ENCODE assay signal across 9 cellular contexts in the genomic region with DNA sequence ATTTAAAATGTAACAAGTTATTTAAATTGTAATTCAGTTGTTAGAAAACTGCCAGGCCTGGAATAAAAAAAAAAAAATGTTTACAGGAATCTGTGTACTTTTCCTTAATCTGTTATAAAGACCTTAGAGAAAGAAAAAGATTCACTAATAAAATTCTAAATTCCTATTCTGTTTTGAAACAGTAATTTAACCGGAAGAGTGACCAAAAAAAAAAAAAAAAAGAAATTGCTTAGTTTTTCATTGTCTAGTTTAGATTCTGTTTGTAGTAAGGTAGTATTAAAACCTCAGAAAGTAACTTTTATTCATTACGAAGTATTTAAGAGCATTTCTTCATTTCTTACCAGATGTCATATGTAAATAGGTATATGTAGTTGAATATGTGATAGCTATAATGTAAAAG. TPM values are rescaled to one million over a fixed set of nuclear protein-coding genes. Genes with fewer than 3 reads are reported as not detected.
DNase-seq lines count a peak whose midpoint lies in the region; ATAC-seq, FAIRE-seq and TF ChIP-seq lines count a peak whose summit lies in the region.
"Had no signal": no experiment of that assay in that cellular context is flagged by ENCODE, and none has a peak within 500 bp of the region (broad histone marks: within the 10 kb centered on the region; RNA-seq: fewer than 3 reads in every experiment).

No MANE protein-coding gene starts in this region.

- H3K36me3 ChIP-seq in keratinocyte (ENCODE audit: control insufficient read depth in 2 of 2, extremely low read depth in 1 of 2, insufficient read depth in 2 of 2, low read length in 2 of 2) (no peaks in the 10 kb centered on the region), testis (ENCODE audit: low read depth, missing control alignments) (no peaks in the 10 kb centered on the region)

- H2AFZ ChIP-seq in keratinocyte (ENCODE audit: control insufficient read depth, low read length): no peak overlapping the region

- no peaks in the 10 kb centered on the region for H3K27me3 ChIP-seq in keratinocyte (ENCODE audit: control insufficient read depth, extremely low read depth, insufficient read depth, low read length)
- no peaks in the 10 kb centered on the region for H3K27me3 ChIP-seq in testis

- no peaks in the 10 kb centered on the region for H4K20me1 ChIP-seq in keratinocyte (ENCODE audit: control insufficient read depth, extremely low read depth, insufficient read depth, low read length)

- no peaks in the 10 kb centered on the region for H3K9me1 ChIP-seq in keratinocyte (ENCODE audit: control insufficient read depth, extremely low read depth, insufficient read depth, low read length)

- peak overlapping the region; percentile 99 for H3K9ac ChIP-seq in keratinocyte (ENCODE audit: control insufficient read depth, extremely low read depth, insufficient read depth, low read length)

- dilution Hi-C loops in keratinocyte (cut with MboI; ENCODE audit: extremely low pct_ligation_motif_present, low sequenced_read_pairs): no loop called here

- no peak for TF ChIP-seq POLR2A in testis (IDR thresholded peaks at IDR 0.05)

- H3K9me3 ChIP-seq in keratinocyte (ENCODE audit: control insufficient read depth, low read depth, low read length) (no peaks in the 10 kb centered on the region), testis (no peaks in the 10 kb centered on the region)

- peaks cover 60% of the 10 kb centered on the region for H3K36me3 Mint-ChIP-seq in activated T-cell treated with anti-CD3 and anti-CD28 coated beads, Interleukin-2, amount 50 U/mL, for 24 hours (ENCODE audit: low read depth)
- H3K36me3 Mint-ChIP-seq in activated T-helper 1 cell treated with anti-CD3 and anti-CD28 coated beads, Interleukin-12 subunit alpha, Interleukin-12 subunit beta, Interleukin-2, Interleukin-4 antibody, amounts not matched to agents 30 ng/mL and 10 ng/mL and 1 ng/mL, durations not matched to agents 14 hours and 24 hours and 36 hours (ENCODE audit: low read depth): peaks cover 42% of the 10 kb centered on the region

- H3K9me3 Mint-ChIP-seq in activated T-cell treated with anti-CD3 and anti-CD28 coated beads, Interleukin-2, amount 50 U/mL, for 24 hours: no peaks in the 10 kb centered on the region
- H3K9me3 Mint-ChIP-seq in activated T-helper 1 cell treated with anti-CD3 and anti-CD28 coated beads, Interleukin-12 subunit alpha, Interleukin-12 subunit beta, Interleukin-2, Interleukin-4 antibody, amounts not matched to agents 30 ng/mL and 10 ng/mL and 1 ng/mL, durations not matched to agents 14 hours and 24 hours and 36 hours: no peaks in the 10 kb centered on the region

- peak overlapping the region; percentile 96 for H3K27ac Mint-ChIP-seq in activated T-cell treated with anti-CD3 and anti-CD28 coated beads, Interleukin-2, amount 50 U/mL, for 24 hours
- peak overlapping the region; percentile 99 for H3K27ac Mint-ChIP-seq in activated T-helper 1 cell treated with anti-CD3 and anti-CD28 coated beads, Interleukin-12 subunit alpha, Interleukin-12 subunit beta, Interleukin-2, Interleukin-4 antibody, amounts not matched to agents 30 ng/mL and 10 ng/mL and 1 ng/mL, durations not matched to agents 14 hours and 24 hours and 36 hours

- H3K27ac ChIP-seq in keratinocyte (ENCODE audit: control insufficient read depth, insufficient read depth, low read length) (peak overlapping the region; percentile 99), testis (peak overlapping the region; percentile 98 to 99)

- TF ChIP-seq CTCF in keratinocyte (optimal IDR thresholded peaks at IDR 0.05 in 1 of 3, IDR thresholded peaks at IDR 0.05 in 1 of 3, conservative IDR thresholded peaks at IDR 0.05 in 1 of 3; ENCODE audit: extremely low read depth in 1 of 3, insufficient read depth in 2 of 3, low read length in 3 of 3): no peak
- TF ChIP-seq CTCF in testis (IDR thresholded peaks at IDR 0.05): no peak

- ATAC-seq in GM21390 (IDR thresholded peaks at IDR 0.05; ENCODE audit: unreplicated experiment): no peak

- H3K4me1 ChIP-seq in keratinocyte (ENCODE audit: control insufficient read depth, extremely low read depth, insufficient read depth, low read length) (peaks cover 16% of the 10 kb centered on the region), testis (peaks cover 14% of the 10 kb centered on the region)

- intact Hi-C loops in activated T-helper 1 cell treated with anti-CD3 and anti-CD28 coated beads, Interleukin-12 subunit alpha, Interleukin-12 subunit beta, Interleukin-2, Interleukin-4 antibody, amounts not matched to agents 30 ng/mL and 10 ng/mL and 1 ng/mL, durations not matched to agents 14 hours and 24 hours and 36 hours (cut with micrococcal nuclease): loop anchor here (1.0 to 5.0 kb wide), 7 partner anchors 7 to 1313 kb away; a partner anchor contains a TSS
- intact Hi-C loops in testis (cut with DNase I; ENCODE audit: low total_unique reads): no loop called here

- H3K4me3 ChIP-seq in keratinocyte (ENCODE audit: control insufficient read depth in 2 of 3, extremely low read depth in 1 of 3, insufficient read depth in 2 of 3, low read depth in 1 of 3, low read length in 3 of 3) (peak overlapping the region; percentile 94 to 98 (median 96)), testis (peak overlapping the region; percentile 88)

- H3K79me2 ChIP-seq in keratinocyte (ENCODE audit: control insufficient read depth, insufficient read depth, low read length): peaks cover 68% of the 10 kb centered on the region

- no peaks in the 10 kb centered on the region for H3K27me3 Mint-ChIP-seq in activated T-cell treated with anti-CD3 and anti-CD28 coated beads, Interleukin-2, amount 50 U/mL, for 24 hours
- H3K27me3 Mint-ChIP-seq in activated T-helper 1 cell treated with anti-CD3 and anti-CD28 coated beads, Interleukin-12 subunit alpha, Interleukin-12 subunit beta, Interleukin-2, Interleukin-4 antibody, amounts not matched to agents 30 ng/mL and 10 ng/mL and 1 ng/mL, durations not matched to agents 14 hours and 24 hours and 36 hours (ENCODE audit: insufficient read depth): no peaks in the 10 kb centered on the region

- 38 to 54% methylated on average over 2 of the region's 2 CpGs for WGBS in testis, 2 donors

- no peak for DNase-seq in activated T-cell treated with anti-CD3 and anti-CD28 coated beads, Interleukin-2, amount 50 U/mL, for 24 hours
- DNase-seq in activated T-cell treated with anti-CD3 and anti-CD28 coated beads, Interleukin-2, amount 50 U/mL, for 48 hours: no peak
- no peak for DNase-seq in activated T-helper 1 cell treated with anti-CD3 and anti-CD28 coated beads, Interleukin-12 subunit alpha, Interleukin-12 subunit beta, Interleukin-2, Interleukin-4 antibody, amounts not matched to agents 30 ng/mL and 10 ng/mL and 1 ng/mL, durations not matched to agents 14 hours and 24 hours and 36 hours (ENCODE audit: low spot score)
- DNase-seq in keratinocyte (ENCODE audit: low read depth, low spot score) (no peak), testis (no peak), NCI-H345 (lab: John Stamatoyannopoulos, UW) (no peak), NCI-H2029 treated with DMSO at 0.1 percent for 48 hours (lab: John Stamatoyannopoulos, UW) (no peak)
- DNase-seq: MV-4-11 had no signal

- peak overlapping the region; percentile 93 for H3K4me2 ChIP-seq in keratinocyte (ENCODE audit: control insufficient read depth, extremely low read depth, insufficient read depth, low read depth, low read length)

- peak overlapping the region; percentile 97 for H3K4me3 Mint-ChIP-seq in activated T-cell treated with anti-CD3 and anti-CD28 coated beads, Interleukin-2, amount 50 U/mL, for 24 hours
- peak overlapping the region; percentile 99 for H3K4me3 Mint-ChIP-seq in activated T-helper 1 cell treated with anti-CD3 and anti-CD28 coated beads, Interleukin-12 subunit alpha, Interleukin-12 subunit beta, Interleukin-2, Interleukin-4 antibody, amounts not matched to agents 30 ng/mL and 10 ng/mL and 1 ng/mL, durations not matched to agents 14 hours and 24 hours and 36 hours

- FAIRE-seq in keratinocyte (lab: Jason Lieb, UNC): no peak

- peaks cover 49% of the 10 kb centered on the region for H3K4me1 Mint-ChIP-seq in activated T-cell treated with anti-CD3 and anti-CD28 coated beads, Interleukin-2, amount 50 U/mL, for 24 hours (ENCODE audit: low read depth)
- peaks cover 58% of the 10 kb centered on the region for H3K4me1 Mint-ChIP-seq in activated T-helper 1 cell treated with anti-CD3 and anti-CD28 coated beads, Interleukin-12 subunit alpha, Interleukin-12 subunit beta, Interleukin-2, Interleukin-4 antibody, amounts not matched to agents 30 ng/mL and 10 ng/mL and 1 ng/mL, durations not matched to agents 14 hours and 24 hours and 36 hours (ENCODE audit: low read depth)

RNA-seq across cellular contexts. Expression of a gene that starts 2.5 kb away (rescaled TPM):
- 93.6 and 97.2 TPM in 2 replicates for total RNA-seq in activated T-helper 1 cell treated with anti-CD3 and anti-CD28 coated beads, Interleukin-12 subunit alpha, Interleukin-12 subunit beta, Interleukin-2, Interleukin-4 antibody, amounts not matched to agents 30 ng/mL and 10 ng/mL and 1 ng/mL, durations not matched to agents 14 hours and 24 hours and 36 hours
- polyA plus RNA-seq in keratinocyte: 8.0 to 9.0 TPM (median 8.0 TPM) in 3 replicates
- polyA plus RNA-seq in keratinocyte (2011; ENCODE audit: low read depth): 17.5 TPM
- polyA plus RNA-seq in keratinocyte (2011; cell fraction: cytosol; rRNA removed): 4.0 and 6.9 TPM in 2 replicates
- polyA plus RNA-seq in keratinocyte (2011; cell fraction: nucleus; rRNA removed): 14.3 and 15.8 TPM in 2 replicates
- 5.7 and 5.9 TPM in 2 replicates for polyA plus RNA-seq in keratinocyte (2012; ENCODE audit: low replicate concordance)
- polyA minus RNA-seq in keratinocyte: 6.5 to 23.8 TPM (median 13.5 TPM) in 3 replicates
- 2.9 TPM for polyA minus RNA-seq in keratinocyte (2011; cell fraction: cytosol; rRNA and poly(A)+ RNA removed)
- 15.3 and 37.2 TPM in 2 replicates for polyA minus RNA-seq in keratinocyte (2011; cell fraction: nucleus; rRNA and poly(A)+ RNA removed)
- 10 to 100 TPM; 30.5 to 33.7 TPM for total RNA-seq in testis
- polyA plus RNA-seq in testis (ENCODE audit: insufficient read depth, low read depth, low replicate concordance): 4.3 TPM
